22 cellular contexts compared by ENCODE assay signal in genomic region chr4:15489551-15489950, GRCh38.
"Had no signal": no experiment of that assay in that cellular context is flagged by ENCODE, and none has a peak within 500 bp of the region (broad histone marks: within the 10 kb centered on the region; RNA-seq: fewer than 3 reads in every experiment).

No MANE protein-coding gene starts in this region.

- H3K4me1 ChIP-seq: ascending aorta, breast epithelium, prostate gland had no signal

- H3K9me3 ChIP-seq: prostate gland had no signal

- H3K27ac ChIP-seq: ascending aorta, prostate gland, skin epidermis had no signal

- H3K4me3 ChIP-seq: ascending aorta, breast epithelium, prostate gland, skin epidermis had no signal

- ATAC-seq: activated CD4-positive, CD25-positive, alpha-beta regulatory T cell treated with anti-CD3 and anti-CD28 coated beads, Interleukin-2, amount 50 U/mL, for 24 hours; effector memory CD8-positive, alpha-beta T cell; left colon; SK-N-SH treated with all-trans-retinoic acid at 6 μM for 48 hours; stimulated activated naive CD8-positive, alpha-beta T cell treated with anti-CD3 and anti-CD28 coated beads, Interleukin-15, amount 100 ng/mL, for 72 hours; T-cell had no signal

- H3K36me3 ChIP-seq: breast epithelium, prostate gland had no signal

- DNase-seq: activated CD8-positive, alpha-beta memory T cell treated with anti-CD3 and anti-CD28 coated beads for 24 hours; activated CD8-positive, alpha-beta memory T cell treated with anti-CD3 and anti-CD28 coated beads, Interleukin-2, amount 50 U/mL, for 48 hours; activated effector memory CD4-positive, alpha-beta T cell treated with Interleukin-2 at 50 U/mL for 16 hours; activated naive CD4-positive, alpha-beta T cell treated with anti-CD3 and anti-CD28 coated beads, Interleukin-2, amount 10 ng/mL, durations not matched to agents 7 days and 5 days; activated T-cell treated with anti-CD3 and anti-CD28 coated beads, Interleukin-2, amount 50 U/mL, for 48 hours; cerebellar nuclear complex; effector memory CD8-positive, alpha-beta T cell; hippocampal formation; islet precursor cell; left colon; right cardiac atrium; stimulated activated CD4-positive, alpha-beta T cell treated with anti-CD3 and anti-CD28 coated beads, Interleukin-4, amount 100 ng/mL, for 1 hour; stimulated activated naive CD8-positive, alpha-beta T cell treated with anti-CD3 and anti-CD28 coated beads, Interleukin-15, amount 100 ng/mL, for 72 hours; T-cell; T-helper 9 cell; trophoblast cell had no signal

- H3K27me3 ChIP-seq: ascending aorta, breast epithelium had no signal
